In genomic region chr2:238970553-238971081, GRCh38 we compare ENCODE assay signal across 8 cellular contexts.
DNase-seq lines count a peak whose midpoint lies in the region; ATAC-seq, FAIRE-seq and TF ChIP-seq lines count a peak whose summit lies in the region.

No MANE protein-coding gene starts in this region.

- no peaks in the 10 kb centered on the region for H4K20me1 ChIP-seq in Loucy (ENCODE audit: insufficient read depth, low read length, poor library complexity, severe bottlenecking)

- H3K4me2 ChIP-seq in Loucy (ENCODE audit: low read depth, low read length, poor library complexity, severe bottlenecking) = no peak overlapping the region

- no peaks in the 10 kb centered on the region for H3K4me1 ChIP-seq in Loucy (ENCODE audit: insufficient read depth, low read length, poor library complexity, severe bottlenecking)

- no peak for DNase-seq in BJ (ENCODE audit: low read depth)
- DNase-seq in GM19239 (ENCODE audit: insufficient read length, low spot score) = peak; percentile 81
- peak; percentile 62 for DNase-seq in activated CD4-positive, CD25-positive, alpha-beta regulatory T cell treated with anti-CD3 and anti-CD28 coated beads, Interleukin-2, amount 50 U/mL, for 72 hours
- peak; percentile 13 for DNase-seq in effector CD4-positive, alpha-beta T cell
- DNase-seq in memory B cell (ENCODE audit: low spot score in 2 of 2) = peak; percentile 32 to 56
- DNase-seq in stimulated activated naive B cell treated with anti-CD40 and anti-IgM and Interleukin-4, amounts not matched to agents 10 μg/mL and 1 μg/mL and 100 μg/mL, for 72 hours = peak; percentile 22

- TF ChIP-seq CTCF in BJ (IDR thresholded peaks at IDR 0.05; ENCODE audit: insufficient read depth, low read depth, low read length) (peak; percentile 99), Loucy (conservative IDR thresholded peaks at IDR 0.05; ENCODE audit: low read length) (peak; percentile 97)

- H3K27me3 ChIP-seq in BJ (ENCODE audit: control insufficient read depth, insufficient read depth, low read length) (no peaks in the 10 kb centered on the region), Loucy (ENCODE audit: insufficient read depth, low read length, poor library complexity, severe bottlenecking) (no peaks in the 10 kb centered on the region)

- FAIRE-seq in GM19239 (lab: Jason Lieb, UNC) = no peak

- H3K4me3 Mint-ChIP-seq in memory B cell = no peak overlapping the region
- H3K4me3 Mint-ChIP-seq in stimulated activated naive B cell treated with anti-CD40 and anti-IgM and Interleukin-4, amounts not matched to agents 10 μg/mL and 1 μg/mL and 100 μg/mL, for 72 hours = no peak overlapping the region

- no peaks in the 10 kb centered on the region for H3K9me2 ChIP-seq in Loucy (replicated peaks; ENCODE audit: low read depth, low read length)

- peaks cover 5% of the 10 kb centered on the region for H3K9me3 Mint-ChIP-seq in memory B cell
- H3K9me3 Mint-ChIP-seq in stimulated activated naive B cell treated with anti-CD40 and anti-IgM and Interleukin-4, amounts not matched to agents 10 μg/mL and 1 μg/mL and 100 μg/mL, for 72 hours = peaks cover 3 to 11% of the 10 kb centered on the region in 2 donors

- no peak overlapping the region for H3K27ac Mint-ChIP-seq in memory B cell
- no peak overlapping the region for H3K27ac Mint-ChIP-seq in stimulated activated naive B cell treated with anti-CD40 and anti-IgM and Interleukin-4, amounts not matched to agents 10 μg/mL and 1 μg/mL and 100 μg/mL, for 72 hours

- H3K27me3 Mint-ChIP-seq in memory B cell = peaks cover 13% of the 10 kb centered on the region
- peaks cover 23 to 26% of the 10 kb centered on the region in 2 donors for H3K27me3 Mint-ChIP-seq in stimulated activated naive B cell treated with anti-CD40 and anti-IgM and Interleukin-4, amounts not matched to agents 10 μg/mL and 1 μg/mL and 100 μg/mL, for 72 hours

- no peak overlapping the region for H2AFZ ChIP-seq in Loucy (ENCODE audit: low read length)

- H3K4me3 ChIP-seq in BJ (ENCODE audit: low read depth, low read length) (no peak overlapping the region), Loucy (ENCODE audit: low read length, poor library complexity, severe bottlenecking) (no peak overlapping the region)

- no peak overlapping the region for H3K9ac ChIP-seq in Loucy (ENCODE audit: low read depth, low read length, poor library complexity, severe bottlenecking)

- no peaks in the 10 kb centered on the region for H3K36me3 ChIP-seq in BJ (ENCODE audit: control insufficient read depth, insufficient read depth, low read length)
- H3K36me3 ChIP-seq in Loucy (ENCODE audit: insufficient read depth, low read length) = no peaks in the 10 kb centered on the region

- 0 out of 2 replicates have a peak, but pooled peaks cover 4% of the 10 kb centered on the region for H3K9me3 ChIP-seq in Loucy (ENCODE audit: insufficient read depth, low read depth, low read length)

- H3K4me1 Mint-ChIP-seq in memory B cell = no peaks in the 10 kb centered on the region
- peaks cover 0 to 2% of the 10 kb centered on the region in 2 donors for H3K4me1 Mint-ChIP-seq in stimulated activated naive B cell treated with anti-CD40 and anti-IgM and Interleukin-4, amounts not matched to agents 10 μg/mL and 1 μg/mL and 100 μg/mL, for 72 hours

- no peaks in the 10 kb centered on the region for H3F3A ChIP-seq in Loucy (ENCODE audit: low read depth)

- CTCF ChIA-PET in BJ (lab: Yijun Ruan, JAX) = interaction anchor here (0.8 to 1.9 kb wide), 9 partner anchors 10 to 123 kb away, joined by 3 to 9 read pairs (median 3); no protein-coding TSS in a partner anchor

- H3K79me2 ChIP-seq in Loucy (ENCODE audit: insufficient read depth, low read length) = no peaks in the 10 kb centered on the region

- POLR2A ChIA-PET in BJ (lab: Charles Lee) = no interaction called here

- H3K36me3 Mint-ChIP-seq in memory B cell = no peaks in the 10 kb centered on the region
- H3K36me3 Mint-ChIP-seq in stimulated activated naive B cell treated with anti-CD40 and anti-IgM and Interleukin-4, amounts not matched to agents 10 μg/mL and 1 μg/mL and 100 μg/mL, for 72 hours = no peaks in the 10 kb centered on the region

- ATAC-seq in memory B cell (ENCODE audit: low read depth) (peak; percentile 43), HG02970 (IDR thresholded peaks at IDR 0.05; ENCODE audit: low FRiP score, unreplicated experiment) (no peak)
- peak; percentile 74 to 81 for ATAC-seq in stimulated activated naive B cell treated with anti-CD40 and anti-IgM and Interleukin-4, amounts not matched to agents 10 μg/mL and 1 μg/mL and 100 μg/mL, for 72 hours (replicated peaks)
